8 cellular contexts compared by ENCODE assay signal in the genomic region with DNA sequence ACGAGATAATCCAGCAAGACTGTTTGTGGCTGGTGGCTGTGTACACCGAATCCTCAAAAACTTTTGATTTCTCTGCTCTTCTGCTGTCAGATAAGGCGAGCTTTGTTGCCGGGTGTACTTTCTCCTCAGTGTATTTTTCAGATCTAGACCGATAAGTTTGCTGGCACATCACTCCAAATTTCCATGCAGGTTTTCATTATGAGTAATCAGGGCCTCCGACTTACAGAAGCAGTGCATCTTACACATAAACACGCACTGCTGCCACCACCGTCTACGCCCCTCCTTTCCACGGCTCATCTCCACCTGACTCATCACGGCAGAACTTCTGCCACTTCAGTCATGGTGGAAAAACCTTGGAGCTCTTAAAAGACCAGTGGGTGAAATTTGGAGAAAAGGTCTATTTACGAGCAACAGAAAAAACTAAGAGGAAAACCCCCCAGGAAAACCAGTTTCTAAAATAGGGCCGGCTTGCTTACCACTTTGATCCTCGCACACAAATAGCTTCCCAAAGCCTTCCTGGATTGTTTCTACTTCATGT. TPM values are rescaled to one million over a fixed set of nuclear protein-coding genes. Genes with fewer than 3 reads are reported as not detected.
DNase-seq lines count a peak whose midpoint lies in the region; ATAC-seq and TF ChIP-seq lines count a peak whose summit lies in the region.

No MANE protein-coding gene starts in this region.

- peak; percentile 81 to 85 for DNase-seq in activated CD4-positive, alpha-beta T cell treated with anti-CD3 and anti-CD28 coated beads, Interleukin-2, amount 50 U/mL, for 48 hours
- DNase-seq in fibroblast of peridontal ligament (ENCODE audit: extremely low read depth) (peak; percentile 87), HT-29 (ENCODE audit: low spot score) (no peak), ecto neural progenitor cell (ENCODE audit: low spot score) (no peak), WERI-Rb-1 (no peak)
- peak; percentile 69 for DNase-seq in stimulated activated naive B cell treated with anti-CD40 and anti-IgM and Interleukin-4, amounts not matched to agents 10 μg/mL and 1 μg/mL and 100 μg/mL, for 72 hours

- H3K9me3 Mint-ChIP-seq in stimulated activated naive B cell treated with anti-CD40 and anti-IgM and Interleukin-4, amounts not matched to agents 10 μg/mL and 1 μg/mL and 100 μg/mL, for 72 hours = peaks cover 0 to 2% of the 10 kb centered on the region in 2 donors

- H3K9me3 ChIP-seq in WERI-Rb-1 (ENCODE audit: severe bottlenecking) = peaks cover 2% of the 10 kb centered on the region

- H3K27ac ChIP-seq in WERI-Rb-1 = no peak overlapping the region

- no peak for TF ChIP-seq CTCF in WERI-Rb-1 (IDR thresholded peaks at IDR 0.05; ENCODE audit: low read depth, low read length)

- ATAC-seq in GM18861 (IDR thresholded peaks at IDR 0.05; ENCODE audit: unreplicated experiment) (peak; percentile 79), HG03060 (IDR thresholded peaks at IDR 0.05; ENCODE audit: low read depth, unreplicated experiment) (peak; percentile 48)
- ATAC-seq in stimulated activated naive B cell treated with anti-CD40 and anti-IgM and Interleukin-4, amounts not matched to agents 10 μg/mL and 1 μg/mL and 100 μg/mL, for 72 hours (replicated peaks) = peak; percentile 92 to 93

- H3K4me1 Mint-ChIP-seq in stimulated activated naive B cell treated with anti-CD40 and anti-IgM and Interleukin-4, amounts not matched to agents 10 μg/mL and 1 μg/mL and 100 μg/mL, for 72 hours = peaks cover 45 to 75% of the 10 kb centered on the region in 2 donors

- no peaks in the 10 kb centered on the region for H3K27me3 Mint-ChIP-seq in stimulated activated naive B cell treated with anti-CD40 and anti-IgM and Interleukin-4, amounts not matched to agents 10 μg/mL and 1 μg/mL and 100 μg/mL, for 72 hours

- no peaks in the 10 kb centered on the region for H3K27me3 ChIP-seq in WERI-Rb-1 (ENCODE audit: insufficient read depth, low read depth, severe bottlenecking)

- H3K36me3 Mint-ChIP-seq in stimulated activated naive B cell treated with anti-CD40 and anti-IgM and Interleukin-4, amounts not matched to agents 10 μg/mL and 1 μg/mL and 100 μg/mL, for 72 hours = peaks cover 37 to 61% of the 10 kb centered on the region in 2 donors

- peak overlapping the region; percentile 28 to 48 for H3K4me3 Mint-ChIP-seq in stimulated activated naive B cell treated with anti-CD40 and anti-IgM and Interleukin-4, amounts not matched to agents 10 μg/mL and 1 μg/mL and 100 μg/mL, for 72 hours

- peak overlapping the region; percentile 93 for H3K27ac Mint-ChIP-seq in stimulated activated naive B cell treated with anti-CD40 and anti-IgM and Interleukin-4, amounts not matched to agents 10 μg/mL and 1 μg/mL and 100 μg/mL, for 72 hours

- H3K36me3 ChIP-seq in WERI-Rb-1 = peaks cover 78% of the 10 kb centered on the region

- H3K4me3 ChIP-seq in WERI-Rb-1 (ENCODE audit: low read depth, low read length) = no peak overlapping the region

RNA-seq across cellular contexts. Expression of a gene that starts 7.7 kb away (rescaled TPM):
- total RNA-seq in HT-29 (2014; rRNA removed; shearing (Covaris generic)) = 7.5 and 11.8 TPM in 2 replicates

RNA-seq across cellular contexts. Expression of a gene that starts 48.7 kb away (rescaled TPM):
- 10.6 and 17.9 TPM in 2 replicates for total RNA-seq in HT-29 (2014; rRNA removed; shearing (Covaris generic))

Comparison
In these comparisons a context has a peak if more than half of its experiments do, and no peak if none do; other contexts are left out.
1. DNase-seq: peak in activated CD4-positive, alpha-beta T cell treated with anti-CD3 and anti-CD28 coated beads, Interleukin-2, amount 50 U/mL, for 48 hours (2 of 2), fibroblast of peridontal ligament (single experiment) and stimulated activated naive B cell treated with anti-CD40 and anti-IgM and Interleukin-4, amounts not matched to agents 10 μg/mL and 1 μg/mL and 100 μg/mL, for 72 hours (single experiment); none in HT-29 (single experiment), ecto neural progenitor cell (single experiment) and WERI-Rb-1 (single experiment).
2. Peak in every context shown above with its lines, with median percentiles within 50 percentile points of each other: ATAC-seq.